11 cellular contexts compared by ENCODE assay signal in genomic region chr6:50062051-50062450, GRCh38. TPM values are rescaled to one million over a fixed set of nuclear protein-coding genes. Genes with fewer than 3 reads are reported as not detected.
DNase-seq lines count a peak whose midpoint lies in the region; ATAC-seq, FAIRE-seq and TF ChIP-seq lines count a peak whose summit lies in the region.
"Had no signal": no experiment of that assay in that cellular context is flagged by ENCODE, and none has a peak within 500 bp of the region (broad histone marks: within the 10 kb centered on the region; RNA-seq: fewer than 3 reads in every experiment).

No MANE protein-coding gene starts in this region.

- DNase-seq in Kasumi-1 (lab: John Stamatoyannopoulos, UW) (peak; percentile 11 to 34), H1 (ENCODE audit: low read depth in 1 of 2, low spot score in 2 of 2) (no peak), middle frontal gyrus (ENCODE audit: extremely low spot score, low spot score) (no peak), NCI-H1092 (lab: John Stamatoyannopoulos, UW) (no peak)
- DNase-seq: activated CD4-positive, alpha-beta T cell treated with anti-CD3 and anti-CD28 coated beads, Interleukin-2, amount 50 U/mL, for 1 hour had no signal

- no peak overlapping the region for H4K5ac ChIP-seq in H1 (ENCODE audit: insufficient read length, low read depth, low read length)

- H3K14ac ChIP-seq in H1 (ENCODE audit: insufficient read length): no peak overlapping the region

- no peak overlapping the region for H2BK15ac ChIP-seq in H1 (ENCODE audit: low read length)

- no peaks in the 10 kb centered on the region for H3K9me3 ChIP-seq in H1 (ENCODE audit: insufficient read depth in 2 of 2, low read depth in 1 of 2, low read length in 1 of 2)
- H3K9me3 ChIP-seq: BLaER1 had no signal

- H3K23ac ChIP-seq in H1 (ENCODE audit: insufficient read length): no peak overlapping the region

- H2BK20ac ChIP-seq in H1 (ENCODE audit: low read length): no peak overlapping the region

- ATAC-seq in HG02588 (IDR thresholded peaks at IDR 0.05; ENCODE audit: unreplicated experiment): no peak
- no peak for ATAC-seq in HG02571 (IDR thresholded peaks at IDR 0.05; ENCODE audit: unreplicated experiment)

- no peaks in the 10 kb centered on the region for H3K79me1 ChIP-seq in H1 (ENCODE audit: low read depth, low read length)

- no peak overlapping the region for H2BK120ac ChIP-seq in H1 (replicated peaks; ENCODE audit: low read depth, low read length)

- no peaks in the 10 kb centered on the region for H3K79me2 ChIP-seq in H1 (ENCODE audit: control insufficient read depth in 1 of 2, insufficient read depth in 2 of 2, low read length in 2 of 2)

- H3K4me2 ChIP-seq in H1 (ENCODE audit: insufficient read depth in 1 of 2, low read depth in 2 of 2, low read length in 2 of 2): no peak overlapping the region
- H3K4me2 ChIP-seq: BLaER1 had no signal

- H3K36me3 ChIP-seq in H1 (ENCODE audit: control insufficient read depth in 2 of 4, insufficient read depth in 4 of 4, low read length in 3 of 4): no peaks in the 10 kb centered on the region; a peak in 1 of 8 replicates
- H3K36me3 ChIP-seq: BLaER1 had no signal

- no peak overlapping the region for H3K4ac ChIP-seq in H1 (replicated peaks; ENCODE audit: insufficient read length, low read depth, low read length)

- H3K27me3 ChIP-seq in H1 (replicated peaks in 1 of 4; ENCODE audit: control insufficient read depth in 3 of 4, extremely low read depth in 1 of 4, insufficient read depth in 3 of 4, low read length in 3 of 4): no peaks in the 10 kb centered on the region
- H3K27me3 ChIP-seq: BLaER1 had no signal

- no peak overlapping the region for H3K9ac ChIP-seq in H1 (replicated peaks in 1 of 4; ENCODE audit: extremely low read depth in 1 of 4, low read depth in 3 of 4, low read length in 3 of 4)
- H3K9ac ChIP-seq: BLaER1 had no signal

- H4K91ac ChIP-seq in H1 (replicated peaks; ENCODE audit: insufficient read length, low read length): no peak overlapping the region

- H3K23me2 ChIP-seq in H1 (ENCODE audit: low read depth, low read length): no peaks in the 10 kb centered on the region

- H4K8ac ChIP-seq in H1 (ENCODE audit: extremely low read depth, insufficient read depth, low read length): no peak overlapping the region

- FAIRE-seq in H1 (lab: Jason Lieb, UNC): no peak

- no peaks in the 10 kb centered on the region for H3K4me1 ChIP-seq in H1 (replicated peaks in 1 of 4; ENCODE audit: control insufficient read depth in 3 of 4, insufficient read depth in 4 of 4, low read length in 3 of 4)
- H3K4me1 ChIP-seq: BLaER1 had no signal

- H3K27ac ChIP-seq in 22Rv1: no peak overlapping the region
- no peak overlapping the region for H3K27ac ChIP-seq in H1 (ENCODE audit: low read depth, low read length)
- H3K27ac ChIP-seq: BLaER1 had no signal

- no peaks in the 10 kb centered on the region for H4K20me1 ChIP-seq in H1 (replicated peaks in 1 of 2; ENCODE audit: control insufficient read depth in 1 of 2, insufficient read depth in 2 of 2, low read length in 2 of 2)
- H4K20me1 ChIP-seq: BLaER1 had no signal

- no peak overlapping the region for H3K56ac ChIP-seq in H1 (replicated peaks; ENCODE audit: insufficient read length, low read depth, low read length)

- peak; percentile 33 to 47 for TF ChIP-seq RAD21 in H1 (IDR thresholded peaks at IDR 0.05 in 1 of 2, conservative IDR thresholded peaks at IDR 0.05 in 1 of 2; ENCODE audit: low read depth in 2 of 2, low read length in 2 of 2)

- no peak overlapping the region for H2BK12ac ChIP-seq in H1 (ENCODE audit: low read depth, low read length)

- no peak for TF ChIP-seq EP300 in H1 (IDR thresholded peaks at IDR 0.05; ENCODE audit: borderline replicate concordance in 1 of 2, low read depth in 2 of 2, low read length in 2 of 2)

- POLR2A ChIA-PET in H1 (lab: Charles Lee; ENCODE audit: partially characterized antibody): no interaction called here

- H2AFZ ChIP-seq in H1 (ENCODE audit: low read length): no peak overlapping the region

- H3K4me3 ChIP-seq in H1 (ENCODE audit: extremely low read depth in 1 of 4, insufficient read depth in 2 of 4, low read depth in 3 of 4, low read length in 4 of 4): no peak overlapping the region
- H3K4me3 ChIP-seq: BLaER1 had no signal

- no peak overlapping the region for H3K18ac ChIP-seq in H1 (ENCODE audit: extremely low read depth, low read length)

- TF ChIP-seq CTCF in 22Rv1 (IDR thresholded peaks at IDR 0.05) (peak; percentile 77), GM12874 (IDR thresholded peaks at IDR 0.05; ENCODE audit: insufficient read depth, low read depth, low read length) (peak; percentile 32; the same call in 1 of the 2 replicates), H1 (IDR thresholded peaks at IDR 0.05; ENCODE audit: control extremely low read depth in 1 of 3, insufficient read depth in 1 of 3, low read depth in 1 of 3, low read length in 3 of 3) (peak in 2 of 3 experiments; percentile 43 to 61; a peak in 3 of 4 replicates)

- H2AK5ac ChIP-seq in H1 (ENCODE audit: low read depth, low read length): no peak overlapping the region

- H2BK5ac ChIP-seq in H1 (ENCODE audit: low read depth, low read length): no peak overlapping the region

- 3% methylated on average over 2 of the region's 2 CpGs; no CpG with 5 or more reads in 1 of the 2 experiments for WGBS in H1 (ENCODE audit: extremely low coverage in 1 of 2, insufficient coverage in 1 of 2, insufficient read length in 1 of 2, insufficient replicate concordance in 2 of 2, low coverage in 1 of 2, low lambda C conversion rate in 2 of 2, missing lambda C conversion rate in 1 of 2), 2 experiments

- no peak for TF ChIP-seq POLR2A in H1 (IDR thresholded peaks at IDR 0.05; ENCODE audit: control extremely low read depth in 1 of 2, low read depth in 2 of 2, low read length in 2 of 2)

- CTCF ChIA-PET in H1 (lab: Charles Lee; ENCODE audit: partially characterized antibody): interaction anchor here (0.8 to 2.2 kb wide), 17 partner anchors 9 to 455 kb away, joined by 3 to 8 read pairs (median 4); no protein-coding TSS in a partner anchor

TF ChIP-seq in H1, 55 proteins besides CTCF, POLR2A, EP300 and RAD21:
- TF ChIP-seq, protein P1, sequence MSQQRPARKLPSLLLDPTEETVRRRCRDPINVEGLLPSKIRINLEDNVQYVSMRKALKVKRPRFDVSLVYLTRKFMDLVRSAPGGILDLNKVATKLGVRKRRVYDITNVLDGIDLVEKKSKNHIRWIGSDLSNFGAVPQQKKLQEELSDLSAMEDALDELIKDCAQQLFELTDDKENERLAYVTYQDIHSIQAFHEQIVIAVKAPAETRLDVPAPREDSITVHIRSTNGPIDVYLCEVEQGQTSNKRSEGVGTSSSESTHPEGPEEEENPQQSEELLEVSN (IDR thresholded peaks at IDR 0.05): no peak
- TF ChIP-seq USF2 (IDR thresholded peaks at IDR 0.05; ENCODE audit: low read length) (no peak), SIRT6 (IDR thresholded peaks at IDR 0.05; ENCODE audit: low read length) (no peak), SRF (IDR thresholded peaks at IDR 0.05; ENCODE audit: low read depth, low read length) (no peak), TCF12 (IDR thresholded peaks at IDR 0.05; ENCODE audit: low read depth, low read length) (no peak), CBX8 (IDR thresholded peaks at IDR 0.05; ENCODE audit: borderline replicate concordance, low read depth, low read length) (no peak), RXRA (IDR thresholded peaks at IDR 0.05; ENCODE audit: insufficient read depth, low read depth, low read length) (no peak), CEBPB (IDR thresholded peaks at IDR 0.05; ENCODE audit: low read depth, low read length) (no peak), SIX5 (IDR thresholded peaks at IDR 0.05; ENCODE audit: low read depth, low read length) (no peak), BACH1 (IDR thresholded peaks at IDR 0.05; ENCODE audit: low read length) (no peak), JUN (IDR thresholded peaks at IDR 0.05; ENCODE audit: low read depth, low read length) (no peak), RNF2 (IDR thresholded peaks at IDR 0.05; ENCODE audit: borderline replicate concordance, low read depth, low read length, missing control alignments, poor library complexity, severe bottlenecking) (no peak), BCL11A (IDR thresholded peaks at IDR 0.05; ENCODE audit: low read depth in 2 of 2, low read length in 2 of 2) (no peak), MAFK (IDR thresholded peaks at IDR 0.05; ENCODE audit: low read depth, low read length) (no peak), CREB1 (IDR thresholded peaks at IDR 0.05) (no peak), POU5F1 (IDR thresholded peaks at IDR 0.05; ENCODE audit: low read depth, low read length) (no peak), SP4 (IDR thresholded peaks at IDR 0.05; ENCODE audit: low read length) (no peak), TBP (IDR thresholded peaks at IDR 0.05; ENCODE audit: low read depth, low read length) (no peak), YY1 (IDR thresholded peaks at IDR 0.05; ENCODE audit: low read depth, low read length) (no peak)

RNA-seq across cellular contexts. Expression of gene DEFB112, which starts 12.3 kb away (rescaled TPM):
- not detected in 2 replicates for total RNA-seq in H1 (2021; fragmentation: NEBNext Ultra II Directional; extraction: Animal tissue kit (Norgen Biotek cat#: 25700))
- polyA plus RNA-seq in H1 (2011; rRNA removed): not detected in 2 replicates
- polyA plus RNA-seq in H1 (2011; cell fraction: cytosol; rRNA removed): not detected
- not detected for polyA plus RNA-seq in H1 (2011; cell fraction: nucleus; rRNA removed)
- polyA plus RNA-seq in H1 (2012, experiment 1 of 2): not detected in 4 replicates
- not detected for polyA plus RNA-seq in H1 (2012, experiment 2 of 2)
- not detected for polyA plus RNA-seq in H1 (2013, experiment 1 of 2)
- polyA plus RNA-seq in H1 (2013, experiment 2 of 2): not detected
- polyA minus RNA-seq in H1 (2011; rRNA and poly(A)+ RNA removed): not detected in 2 replicates
- polyA minus RNA-seq in H1 (2011; cell fraction: cytosol; rRNA and poly(A)+ RNA removed): not detected
- polyA minus RNA-seq in H1 (2011; cell fraction: nucleus; rRNA and poly(A)+ RNA removed): not detected
- total RNA-seq: RPMI7951 had no signal

RNA-seq across cellular contexts. Expression of gene DEFB110, which starts 40.3 kb away (rescaled TPM):
- total RNA-seq in H1 (2021; fragmentation: NEBNext Ultra II Directional; extraction: Animal tissue kit (Norgen Biotek cat#: 25700)): not detected in 2 replicates
- not detected in 2 replicates for polyA plus RNA-seq in H1 (2011; rRNA removed)
- polyA plus RNA-seq in H1 (2011; cell fraction: cytosol; rRNA removed): not detected
- not detected for polyA plus RNA-seq in H1 (2011; cell fraction: nucleus; rRNA removed)
- not detected in 4 replicates for polyA plus RNA-seq in H1 (2012, experiment 1 of 2)
- polyA plus RNA-seq in H1 (2012, experiment 2 of 2): not detected
- polyA plus RNA-seq in H1 (2013, experiment 1 of 2): not detected
- polyA plus RNA-seq in H1 (2013, experiment 2 of 2): not detected
- not detected in 2 replicates for polyA minus RNA-seq in H1 (2011; rRNA and poly(A)+ RNA removed)
- polyA minus RNA-seq in H1 (2011; cell fraction: cytosol; rRNA and poly(A)+ RNA removed): not detected
- not detected for polyA minus RNA-seq in H1 (2011; cell fraction: nucleus; rRNA and poly(A)+ RNA removed)
- total RNA-seq: RPMI7951 had no signal

Comparison
In these comparisons a context has a peak if more than half of its experiments do, and no peak if none do; other contexts are left out.
1. DNase-seq: peak in Kasumi-1 (2 of 2); none in H1 (0 of 2), middle frontal gyrus (single experiment) and NCI-H1092 (single experiment).
2. Peak in every context shown above with its lines, with median percentiles within 50 percentile points of each other: CTCF ChIP-seq.